1 cellular context compared by ENCODE assay signal in the genomic region with DNA sequence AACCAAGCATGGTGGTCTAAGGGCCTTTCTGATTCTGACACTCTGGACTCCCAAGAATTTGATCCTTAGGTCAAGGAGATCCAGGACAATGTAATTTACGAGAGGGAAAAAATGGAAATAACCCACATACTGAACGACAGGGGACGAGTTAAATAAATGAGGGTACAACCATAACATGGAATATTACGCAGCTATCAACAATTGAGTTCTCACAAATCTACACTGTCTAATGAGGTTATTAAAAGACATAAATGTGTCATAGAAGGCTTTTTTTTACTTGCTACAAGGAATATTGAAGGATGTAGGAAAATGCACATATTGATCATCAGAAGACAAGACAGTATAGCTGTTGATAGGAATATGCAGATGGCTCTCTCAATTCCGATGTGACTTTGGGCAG.
TF ChIP-seq lines count a peak whose summit lies in the region.

No MANE protein-coding gene starts in this region.

TF ChIP-seq in K562, 482 proteins besides CTCF, POLR2A, EP300 and RAD21:
- peak; percentile 50 for TF ChIP-seq RBM25 (IDR thresholded peaks at IDR 0.05; ENCODE audit: low read depth, low read length, severe bottlenecking)
- peak; percentile 70 for TF ChIP-seq ZNF146 (CRISPR knock-in tag; IDR thresholded peaks at IDR 0.05; ENCODE audit: unreplicated experiment)
- TF ChIP-seq, protein P1, sequence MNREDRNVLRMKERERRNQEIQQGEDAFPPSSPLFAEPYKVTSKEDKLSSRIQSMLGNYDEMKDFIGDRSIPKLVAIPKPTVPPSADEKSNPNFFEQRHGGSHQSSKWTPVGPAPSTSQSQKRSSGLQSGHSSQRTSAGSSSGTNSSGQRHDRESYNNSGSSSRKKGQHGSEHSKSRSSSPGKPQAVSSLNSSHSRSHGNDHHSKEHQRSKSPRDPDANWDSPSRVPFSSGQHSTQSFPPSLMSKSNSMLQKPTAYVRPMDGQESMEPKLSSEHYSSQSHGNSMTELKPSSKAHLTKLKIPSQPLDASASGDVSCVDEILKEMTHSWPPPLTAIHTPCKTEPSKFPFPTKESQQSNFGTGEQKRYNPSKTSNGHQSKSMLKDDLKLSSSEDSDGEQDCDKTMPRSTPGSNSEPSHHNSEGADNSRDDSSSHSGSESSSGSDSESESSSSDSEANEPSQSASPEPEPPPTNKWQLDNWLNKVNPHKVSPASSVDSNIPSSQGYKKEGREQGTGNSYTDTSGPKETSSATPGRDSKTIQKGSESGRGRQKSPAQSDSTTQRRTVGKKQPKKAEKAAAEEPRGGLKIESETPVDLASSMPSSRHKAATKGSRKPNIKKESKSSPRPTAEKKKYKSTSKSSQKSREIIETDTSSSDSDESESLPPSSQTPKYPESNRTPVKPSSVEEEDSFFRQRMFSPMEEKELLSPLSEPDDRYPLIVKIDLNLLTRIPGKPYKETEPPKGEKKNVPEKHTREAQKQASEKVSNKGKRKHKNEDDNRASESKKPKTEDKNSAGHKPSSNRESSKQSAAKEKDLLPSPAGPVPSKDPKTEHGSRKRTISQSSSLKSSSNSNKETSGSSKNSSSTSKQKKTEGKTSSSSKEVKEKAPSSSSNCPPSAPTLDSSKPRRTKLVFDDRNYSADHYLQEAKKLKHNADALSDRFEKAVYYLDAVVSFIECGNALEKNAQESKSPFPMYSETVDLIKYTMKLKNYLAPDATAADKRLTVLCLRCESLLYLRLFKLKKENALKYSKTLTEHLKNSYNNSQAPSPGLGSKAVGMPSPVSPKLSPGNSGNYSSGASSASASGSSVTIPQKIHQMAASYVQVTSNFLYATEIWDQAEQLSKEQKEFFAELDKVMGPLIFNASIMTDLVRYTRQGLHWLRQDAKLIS (CRISPR knock-in tag; IDR thresholded peaks at IDR 0.05) = no peak
